Comparison of ENCODE assay signal across 31 cellular contexts in the genomic region with DNA sequence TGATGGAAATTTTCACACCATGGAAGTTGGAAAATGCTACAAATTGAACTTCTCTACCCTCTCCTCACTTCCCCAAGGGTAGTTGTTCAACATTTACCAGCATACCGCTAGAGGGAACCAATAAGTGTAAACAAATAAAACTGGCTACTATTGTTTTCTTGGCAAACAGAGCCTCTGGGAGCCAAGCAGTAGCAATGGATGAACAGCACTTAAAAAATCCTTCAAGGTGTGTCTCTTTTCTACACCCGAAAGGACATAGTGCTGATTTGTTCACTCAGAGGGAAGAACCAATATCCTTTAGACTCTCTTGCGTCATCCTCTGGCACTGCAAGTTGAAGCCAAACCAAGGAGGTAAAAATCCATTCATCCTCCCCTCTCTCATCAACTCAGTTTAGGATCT.
DNase-seq lines count a peak whose midpoint lies in the region; ATAC-seq, FAIRE-seq and TF ChIP-seq lines count a peak whose summit lies in the region.
"Had no signal": no experiment of that assay in that cellular context is flagged by ENCODE, and none has a peak within 500 bp of the region (broad histone marks: within the 10 kb centered on the region; RNA-seq: fewer than 3 reads in every experiment).

No MANE protein-coding gene starts in this region.

- no peak for TF ChIP-seq POLR2A in right lobe of liver (IDR thresholded peaks at IDR 0.05)

- H3K9me3 ChIP-seq in right lobe of liver, result no peaks in the 10 kb centered on the region
- H3K9me3 ChIP-seq: tibial artery had no signal

- intact Hi-C loops in right lobe of liver (cut with DNase I), result no loop called here

- H3K36me3 ChIP-seq in bronchial epithelial cell (ENCODE audit: control insufficient read depth, insufficient read depth, low read length) (no peaks in the 10 kb centered on the region), right lobe of liver (no peaks in the 10 kb centered on the region)
- H3K36me3 ChIP-seq: cardiac muscle cell, gastroesophageal sphincter, stomach, tibial artery had no signal

- TF ChIP-seq CTCF in bronchial epithelial cell (IDR thresholded peaks at IDR 0.05; ENCODE audit: insufficient read depth, low read length, severe bottlenecking) (peak; percentile 6), right lobe of liver (IDR thresholded peaks at IDR 0.05) (peak in 2 of 4 donors; percentile 7 to 13)

- ATAC-seq in right lobe of liver, result peak in 3 of 4 donors; percentile 12 to 49 (median 45)
- ATAC-seq in HG02840 (IDR thresholded peaks at IDR 0.05; ENCODE audit: low FRiP score, unreplicated experiment), result no peak
- ATAC-seq: activated CD4-positive, alpha-beta T cell treated with anti-CD3 and anti-CD28 coated beads for 36 hours; activated CD8-positive, alpha-beta T cell treated with anti-CD3 and anti-CD28 coated beads, Interleukin-2, amount 10 ng/mL, durations not matched to agents 7 days and 5 days; activated naive CD4-positive, alpha-beta T cell treated with anti-CD3 and anti-CD28 coated beads, Interleukin-2, amount 50 U/mL, for 72 hours; gastroesophageal sphincter; HCT116; left ventricle myocardium superior; naive thymus-derived CD8-positive, alpha-beta T cell had no signal

- H3K4me3 ChIP-seq in bronchial epithelial cell (ENCODE audit: low read depth, low read length), result no peak overlapping the region
- H3K4me3 ChIP-seq in right lobe of liver, result no peak overlapping the region
- H3K4me3 ChIP-seq: cardiac muscle cell, coronary artery, gastroesophageal sphincter, smooth muscle cell, stomach, tibial artery had no signal

- no peaks in the 10 kb centered on the region for H3K27me3 ChIP-seq in bronchial epithelial cell (ENCODE audit: control insufficient read depth, insufficient read depth, low read length)
- no peaks in the 10 kb centered on the region for H3K27me3 ChIP-seq in right lobe of liver
- H3K27me3 ChIP-seq: cardiac muscle cell, gastroesophageal sphincter, stomach, tibial artery had no signal

- peak; percentile 15 for DNase-seq in DMS153 (lab: John Stamatoyannopoulos, UW)
- DNase-seq in DMS153 treated with DMSO at 0.1 percent for 48 hours (lab: John Stamatoyannopoulos, UW; ENCODE audit: unreplicated experiment), result no peak
- DNase-seq in HuH-7 (ENCODE audit: low spot score), result peak; percentile 14
- DNase-seq in bronchial epithelial cell (ENCODE audit: low read depth), result peak; percentile 55
- no peak for DNase-seq in right lobe of liver
- no peak for DNase-seq in NCI-H1694 (lab: John Stamatoyannopoulos, UW)
- no peak for DNase-seq in substantia nigra (lab: John Stamatoyannopoulos, UW)
- DNase-seq: 8988T; activated CD4-positive, alpha-beta T cell treated with anti-CD3 and anti-CD28 coated beads for 36 hours; activated CD8-positive, alpha-beta T cell treated with anti-CD3 and anti-CD28 coated beads, Interleukin-2, amount 10 ng/mL, durations not matched to agents 7 days and 5 days; activated T-cell treated with anti-CD3 and anti-CD28 coated beads for 4 hours; CD4-positive, CD25-positive, alpha-beta regulatory T cell; hypothalamus; Kasumi-1; left ventricle myocardium superior; midbrain; naive thymus-derived CD8-positive, alpha-beta T cell; NCI-H1105; NCI-H1930; NCI-H345; occipital lobe; stimulated activated CD4-positive, alpha-beta T cell treated with anti-CD3 and anti-CD28 coated beads, Interleukin-2, amount 100 ng/mL, for 24 hours; stomach; tibial artery had no signal

- no peaks in the 10 kb centered on the region for H3K4me1 ChIP-seq in right lobe of liver
- H3K4me1 ChIP-seq: gastroesophageal sphincter, stomach had no signal

- 51% methylated on average over 3 of the region's 3 CpGs for WGBS in right lobe of liver (ENCODE audit: insufficient coverage, low coverage, low lambda C conversion rate, missing lambda C conversion rate)

- no peak for FAIRE-seq in bronchial epithelial cell (lab: Jason Lieb, UNC)

- H3K27ac ChIP-seq in right lobe of liver (no peak overlapping the region), substantia nigra (ENCODE audit: low read depth, low read length, poor library complexity, severe bottlenecking) (no peak overlapping the region)
- H3K27ac ChIP-seq: cardiac muscle cell, coronary artery, gastroesophageal sphincter, stomach, tibial artery had no signal

Comparison
In these comparisons a context has a peak if more than half of its experiments do, and no peak if none do; other contexts are left out.
1. DNase-seq: peak in DMS153 (single experiment), HuH-7 (single experiment) and bronchial epithelial cell (single experiment); none in DMS153 treated with DMSO at 0.1 percent for 48 hours (single experiment), right lobe of liver (0 of 3), NCI-H1694 (single experiment) and substantia nigra (0 of 49).